Comparison of ENCODE assay signal across 18 cellular contexts in genomic region chr14:85583311-85583710, GRCh38. TPM values are rescaled to one million over a fixed set of nuclear protein-coding genes. Genes with fewer than 3 reads are reported as not detected.
"Had no signal": no experiment of that assay in that cellular context is flagged by ENCODE, and none has a peak within 500 bp of the region (broad histone marks: within the 10 kb centered on the region; RNA-seq: fewer than 3 reads in every experiment).

No MANE protein-coding gene starts in this region.

- H3K27ac ChIP-seq: breast epithelium, left ventricle myocardium inferior, right lobe of liver, spleen had no signal

- H3K9me3 ChIP-seq: breast epithelium, left ventricle myocardium inferior, right lobe of liver, spleen had no signal

- H3K27ac Mint-ChIP-seq: activated naive CD8-positive, alpha-beta T cell treated with anti-CD3 and anti-CD28 coated beads, Interleukin-2, amount 10 ng/mL, durations not matched to agents 7 days and 5 days; dendritic cell treated with granulocyte-macrophage colony-stimulating factor and Interleukin-4, amounts not matched to agents 40 ng/mL and 50 ng/mL, for 4 days; effector memory CD8-positive, alpha-beta T cell; memory B cell; nephron progenitor cell; stimulated activated naive CD8-positive, alpha-beta T cell treated with anti-CD3 and anti-CD28 coated beads, Interleukin-15, Interleukin-2, amounts not matched to agents 100 ng/mL and 50 ng/mL, for 24 hours; T-cell; type B pancreatic cell had no signal

- H3K36me3 ChIP-seq: breast epithelium, left ventricle myocardium inferior, right lobe of liver, spleen had no signal

- H3K4me3 ChIP-seq: breast epithelium, left ventricle myocardium inferior, right lobe of liver, spleen had no signal

- H3K9me3 Mint-ChIP-seq: activated naive CD8-positive, alpha-beta T cell treated with anti-CD3 and anti-CD28 coated beads, Interleukin-2, amount 10 ng/mL, durations not matched to agents 7 days and 5 days; dendritic cell treated with granulocyte-macrophage colony-stimulating factor and Interleukin-4, amounts not matched to agents 40 ng/mL and 50 ng/mL, for 4 days; effector memory CD8-positive, alpha-beta T cell; stimulated activated naive CD8-positive, alpha-beta T cell treated with anti-CD3 and anti-CD28 coated beads, Interleukin-15, Interleukin-2, amounts not matched to agents 100 ng/mL and 50 ng/mL, for 24 hours; T-cell had no signal

- H3K4me1 ChIP-seq: left ventricle myocardium inferior, right lobe of liver had no signal

- H3K27me3 ChIP-seq: breast epithelium, right lobe of liver, spleen had no signal

- H3K36me3 Mint-ChIP-seq: activated naive CD8-positive, alpha-beta T cell treated with anti-CD3 and anti-CD28 coated beads, Interleukin-2, amount 10 ng/mL, durations not matched to agents 7 days and 5 days; memory B cell; T-cell had no signal

- H3K4me3 Mint-ChIP-seq: activated naive CD8-positive, alpha-beta T cell treated with anti-CD3 and anti-CD28 coated beads, Interleukin-2, amount 10 ng/mL, durations not matched to agents 7 days and 5 days; dendritic cell treated with granulocyte-macrophage colony-stimulating factor and Interleukin-4, amounts not matched to agents 40 ng/mL and 50 ng/mL, for 4 days; effector memory CD8-positive, alpha-beta T cell; memory B cell; nephron progenitor cell; stimulated activated naive CD8-positive, alpha-beta T cell treated with anti-CD3 and anti-CD28 coated beads, Interleukin-15, Interleukin-2, amounts not matched to agents 100 ng/mL and 50 ng/mL, for 24 hours; T-cell; type B pancreatic cell had no signal

- DNase-seq: activated CD4-positive, alpha-beta T cell treated with anti-CD3 and anti-CD28 coated beads, Interleukin-2, amount 50 U/mL, for 1 hour; activated naive CD4-positive, alpha-beta T cell; activated naive CD8-positive, alpha-beta T cell treated with anti-CD3 and anti-CD28 coated beads, Interleukin-2, amount 10 ng/mL, durations not matched to agents 7 days and 5 days; aorta; effector memory CD8-positive, alpha-beta T cell; left ventricle myocardium inferior; nephron progenitor cell; right lobe of liver; spleen; T-cell; T-helper 9 cell had no signal

- ATAC-seq: activated CD4-positive, CD25-positive, alpha-beta regulatory T cell treated with anti-CD3 and anti-CD28 coated beads, Interleukin-2, amount 50 U/mL, for 24 hours; effector memory CD8-positive, alpha-beta T cell; right lobe of liver; T-cell had no signal

- H3K27me3 Mint-ChIP-seq: activated naive CD8-positive, alpha-beta T cell treated with anti-CD3 and anti-CD28 coated beads, Interleukin-2, amount 10 ng/mL, durations not matched to agents 7 days and 5 days; effector memory CD8-positive, alpha-beta T cell; memory B cell; stimulated activated naive CD8-positive, alpha-beta T cell treated with anti-CD3 and anti-CD28 coated beads, Interleukin-15, Interleukin-2, amounts not matched to agents 100 ng/mL and 50 ng/mL, for 24 hours; T-cell; type B pancreatic cell had no signal

- H3K4me1 Mint-ChIP-seq: memory B cell had no signal

RNA-seq across cellular contexts. Expression of gene FLRT2, which starts 53.4 kb away (rescaled TPM):
- total RNA-seq: activated CD8-positive, alpha-beta memory T cell treated with anti-CD3 and anti-CD28 coated beads for 36 hours; activated naive CD8-positive, alpha-beta T cell treated with anti-CD3 and anti-CD28 coated beads, Interleukin-2, amount 10 ng/mL, durations not matched to agents 7 days and 5 days had no signal
